Comparison of ENCODE assay signal across 9 cellular contexts in genomic region chr9:109781086-109781485, GRCh38. TPM values are rescaled to one million over a fixed set of nuclear protein-coding genes. Genes with fewer than 3 reads are reported as not detected.
DNase-seq lines count a peak whose midpoint lies in the region; ATAC-seq, FAIRE-seq and TF ChIP-seq lines count a peak whose summit lies in the region.
"Had no signal": no experiment of that assay in that cellular context is flagged by ENCODE, and none has a peak within 500 bp of the region (broad histone marks: within the 10 kb centered on the region; RNA-seq: fewer than 3 reads in every experiment).

No MANE protein-coding gene starts in this region.

- peak; percentile 13 for FAIRE-seq in bronchial epithelial cell (lab: Jason Lieb, UNC)

- peak overlapping the region; percentile 89 for H3K4me3 ChIP-seq in GM23248
- peak overlapping the region; percentile 60 for H3K4me3 ChIP-seq in bronchial epithelial cell (ENCODE audit: low read depth, low read length)
- peak overlapping the region; percentile 59 for H3K4me3 ChIP-seq in iPS-11a (ENCODE audit: low read depth, low read length)
- H3K4me3 ChIP-seq in skeletal muscle cell (ENCODE audit: low read depth, low read length): peak overlapping the region; percentile 82

- no peaks in the 10 kb centered on the region for H3K9me2 ChIP-seq in GM23248 (ENCODE audit: insufficient read depth)

- no peaks in the 10 kb centered on the region for H4K20me1 ChIP-seq in GM23248 (ENCODE audit: insufficient read depth)

- ATAC-seq in GM18519 (IDR thresholded peaks at IDR 0.05; ENCODE audit: low FRiP score, unreplicated experiment) (no peak), GM21390 (IDR thresholded peaks at IDR 0.05; ENCODE audit: unreplicated experiment) (no peak)

- in situ Hi-C loops in GM23248 (cut with MboI): no loop called here

- WGBS in GM23248 (ENCODE audit: low coverage in 1 of 2, low lambda C conversion rate in 2 of 2, missing lambda C conversion rate in 2 of 2), 2 experiments: 0 to 4% methylated on average over 5 of the region's 5 CpGs

- peaks cover 14% of the 10 kb centered on the region for H3F3A ChIP-seq in GM23248 (ENCODE audit: insufficient read depth)

- peaks cover 15% of the 10 kb centered on the region; the same call in 1 of the 2 replicates for H3K4me1 ChIP-seq in GM23248 (ENCODE audit: insufficient read depth)

- peaks cover 57% of the 10 kb centered on the region for H3K79me2 ChIP-seq in GM23248 (ENCODE audit: insufficient read depth)

- H3K27ac ChIP-seq in GM23248 (peak overlapping the region; percentile 76), substantia nigra (ENCODE audit: low read depth, low read length, poor library complexity, severe bottlenecking) (no peak overlapping the region)

- no peak for TF ChIP-seq CTCF in bronchial epithelial cell (IDR thresholded peaks at IDR 0.05; ENCODE audit: insufficient read depth, low read length, severe bottlenecking)

- peak overlapping the region; percentile 85 for H3K4me2 ChIP-seq in GM23248 (ENCODE audit: unreplicated experiment)

- peak overlapping the region; percentile 88 for H3K9ac ChIP-seq in GM23248

- no peaks in the 10 kb centered on the region for H3K27me3 ChIP-seq in GM23248 (replicated peaks; ENCODE audit: insufficient read depth)
- peaks cover 2% of the 10 kb centered on the region for H3K27me3 ChIP-seq in bronchial epithelial cell (ENCODE audit: control insufficient read depth, insufficient read depth, low read length)

- no peaks in the 10 kb centered on the region for H3K9me3 ChIP-seq in GM23248 (ENCODE audit: low read depth)

- DNase-seq in GM23248 (peak; percentile 63), bronchial epithelial cell (ENCODE audit: low read depth) (no peak), skeletal muscle cell (ENCODE audit: low read depth) (no peak), NCI-H187 (lab: John Stamatoyannopoulos, UW) (no peak), substantia nigra (lab: John Stamatoyannopoulos, UW) (no peak)
- DNase-seq: activated CD8-positive, alpha-beta memory T cell treated with anti-CD3 and anti-CD28 coated beads, Interleukin-2, amount 50 U/mL, for 48 hours had no signal

- H2AFZ ChIP-seq in GM23248: peak overlapping the region; percentile 66

- H3K36me3 ChIP-seq in GM23248 (ENCODE audit: low read depth): no peaks in the 10 kb centered on the region
- H3K36me3 ChIP-seq in bronchial epithelial cell (ENCODE audit: control insufficient read depth, insufficient read depth, low read length): no peaks in the 10 kb centered on the region

RNA-seq across cellular contexts. Expression of gene PALM2AKAP2, which starts 1.1 kb away (rescaled TPM):
- 12.5 and 13.1 TPM in 2 replicates for total RNA-seq in GM23248 (2014; rRNA removed; shearing (Covaris generic))
- polyA plus RNA-seq in GM23248 (2016; fragmentation: Nextera tagmentation; extraction: Ambion mirVana): 14.0 and 16.7 TPM in 2 replicates
- total RNA-seq in bronchial epithelial cell: 1.3 and 5.0 TPM in 2 replicates
